ENCODE assay signal across 8 cellular contexts in the genomic region with DNA sequence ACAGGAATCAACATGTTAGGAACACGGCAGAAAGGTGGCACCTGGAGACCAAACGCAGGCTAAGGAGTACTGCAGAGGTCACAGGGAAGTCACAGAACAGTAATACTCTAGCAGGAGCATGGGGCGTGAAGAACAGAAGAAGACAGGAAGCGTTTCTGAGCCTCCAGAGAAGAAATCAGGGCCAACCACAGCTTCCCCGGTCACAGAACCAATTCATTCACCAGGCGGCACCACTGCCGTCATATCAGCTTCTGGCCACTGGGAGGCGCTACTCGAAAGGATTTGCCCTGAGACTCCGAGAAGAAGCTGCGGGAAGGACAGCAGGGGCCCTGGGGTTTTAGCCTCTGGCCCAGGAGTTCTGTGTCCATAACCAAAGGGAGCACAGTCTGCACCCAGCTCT.
DNase-seq lines count a peak whose midpoint lies in the region; ATAC-seq and TF ChIP-seq lines count a peak whose summit lies in the region.

No MANE protein-coding gene starts in this region.

- WGBS in mesendoderm (ENCODE audit: extremely low coverage, insufficient coverage, low lambda C conversion rate): no CpG with 5 or more reads among the region's 11 CpGs

- H3K18ac ChIP-seq in mesendoderm (ENCODE audit: low read length): no peak overlapping the region

- H3K23ac ChIP-seq in mesendoderm (ENCODE audit: low read length): no peak overlapping the region

- 0 out of 2 replicates have a peak overlapping the region, but pooled peaks have one; percentile 27 for H3K27ac ChIP-seq in WERI-Rb-1
- H3K27ac ChIP-seq in mesendoderm (ENCODE audit: low read depth, low read length): no peak overlapping the region

- no peaks in the 10 kb centered on the region for H3K4me1 ChIP-seq in mesendoderm (ENCODE audit: control insufficient read depth, low read depth, low read length)

- ATAC-seq in central memory CD8-positive, alpha-beta T cell (replicated peaks; ENCODE audit: extremely low read depth, poor library complexity, severe bottlenecking): no peak
- no peak for ATAC-seq in HG03135 (IDR thresholded peaks at IDR 0.05; ENCODE audit: unreplicated experiment)

- no peak overlapping the region for H4K8ac ChIP-seq in mesendoderm (ENCODE audit: low read depth, low read length)

- H2BK15ac ChIP-seq in mesendoderm (replicated peaks; ENCODE audit: low read depth): no peak overlapping the region

- no peak overlapping the region for H3K27ac Mint-ChIP-seq in central memory CD8-positive, alpha-beta T cell (ENCODE audit: low read depth)

- H3K79me2 ChIP-seq in mesendoderm (ENCODE audit: control insufficient read depth, insufficient read depth, low read length): no peaks in the 10 kb centered on the region

- H3K4ac ChIP-seq in mesendoderm (ENCODE audit: low read depth, low read length): no peak overlapping the region

- no peaks in the 10 kb centered on the region for H3K79me1 ChIP-seq in mesendoderm (ENCODE audit: low read length)

- peak; percentile 86 for TF ChIP-seq CTCF in WERI-Rb-1 (IDR thresholded peaks at IDR 0.05; ENCODE audit: low read depth, low read length)

- H3K27me3 Mint-ChIP-seq in central memory CD8-positive, alpha-beta T cell: peaks cover 12% of the 10 kb centered on the region

- DNase-seq in NCI-H524 (lab: John Stamatoyannopoulos, UW) (peak; percentile 24 to 61), NCI-H524 treated with DMSO at 0.1 percent for 48 hours (lab: John Stamatoyannopoulos, UW) (no peak), NCI-H1694 treated with DMSO at 0.1 percent for 48 hours (lab: John Stamatoyannopoulos, UW) (peak; percentile 34), WERI-Rb-1 (peak; percentile 90), mesendoderm (peak; percentile 82)
- peak; percentile 40 for DNase-seq in central memory CD8-positive, alpha-beta T cell (ENCODE audit: low spot score in 2 of 2)
- peak; percentile 37 to 43 for DNase-seq in stimulated activated CD8-positive, alpha-beta memory T cell treated with anti-CD3 and anti-CD28 coated beads, Interleukin-7, amount 100 ng/mL, for 48 hours (ENCODE audit: extremely low read depth in 1 of 2, low read depth in 1 of 2)

- no peak overlapping the region for H4K5ac ChIP-seq in mesendoderm (ENCODE audit: low read length)

- no peaks in the 10 kb centered on the region for H3K27me3 ChIP-seq in WERI-Rb-1 (ENCODE audit: insufficient read depth, low read depth, severe bottlenecking)
- no peaks in the 10 kb centered on the region for H3K27me3 ChIP-seq in mesendoderm (ENCODE audit: insufficient read depth, low read length, poor library complexity)

- H2BK120ac ChIP-seq in mesendoderm (ENCODE audit: low read depth, low read length): no peak overlapping the region

- no peak overlapping the region for H3K56ac ChIP-seq in mesendoderm (ENCODE audit: low read length)

- H3K9me3 ChIP-seq in WERI-Rb-1 (ENCODE audit: severe bottlenecking): no peaks in the 10 kb centered on the region

- peaks cover 5% of the 10 kb centered on the region for H3K4me1 Mint-ChIP-seq in central memory CD8-positive, alpha-beta T cell

- no peaks in the 10 kb centered on the region for H3K36me3 Mint-ChIP-seq in central memory CD8-positive, alpha-beta T cell (ENCODE audit: insufficient read depth)

- no peak overlapping the region for H3K4me2 ChIP-seq in mesendoderm (ENCODE audit: low read length)

- H3K9ac ChIP-seq in mesendoderm (ENCODE audit: low read length): no peak overlapping the region

- no peak overlapping the region for H2AK5ac ChIP-seq in mesendoderm (ENCODE audit: low read length)

- H2BK5ac ChIP-seq in mesendoderm (ENCODE audit: low read length): no peak overlapping the region

- H3K36me3 ChIP-seq in WERI-Rb-1: no peaks in the 10 kb centered on the region
- H3K36me3 ChIP-seq in mesendoderm (ENCODE audit: control insufficient read depth, insufficient read depth, low read length): no peaks in the 10 kb centered on the region

- no peak overlapping the region for H3K4me3 ChIP-seq in WERI-Rb-1 (ENCODE audit: low read depth, low read length)
- no peak overlapping the region for H3K4me3 ChIP-seq in mesendoderm (ENCODE audit: low read length)

- no peaks in the 10 kb centered on the region for H3K9me3 Mint-ChIP-seq in central memory CD8-positive, alpha-beta T cell

- H3K4me3 Mint-ChIP-seq in central memory CD8-positive, alpha-beta T cell: no peak overlapping the region
